ENCODE assay signal across 8 cellular contexts in genomic region chr3:184354121-184354728, GRCh38. TPM values are rescaled to one million over a fixed set of nuclear protein-coding genes. Genes with fewer than 3 reads are reported as not detected.
A peak's percentile ranks its signal among the peaks of the same experiment; 100 is the strongest.
DNase-seq lines count a peak whose midpoint lies in the region; ATAC-seq and TF ChIP-seq lines count a peak whose summit lies in the region.

No MANE protein-coding gene starts in this region.

- peaks cover 0 to 2% of the 10 kb centered on the region in 2 donors for H3K4me1 ChIP-seq in lung (ENCODE audit: control insufficient read depth in 2 of 2, insufficient read depth in 2 of 2, low read length in 2 of 2)

- H3K4me3 ChIP-seq in cardiac fibroblast (replicated peaks in 1 of 2; ENCODE audit: low read depth in 2 of 2, low read length in 2 of 2) (no peak overlapping the region), lung (no peak overlapping the region)

- DNase-seq in CD4-positive, alpha-beta T cell, result peak; percentile 44 to 75 (median 56)
- DNase-seq in cardiac fibroblast (ENCODE audit: low read depth in 2 of 2), result peak in 1 of 2 donors; percentile 44
- DNase-seq in lung (ENCODE audit: low spot score), result no peak
- DNase-seq in HCEC 1CT, result no peak

- no peaks in the 10 kb centered on the region for H3K4me1 Mint-ChIP-seq in CD4-positive, alpha-beta T cell (ENCODE audit: low read depth)
- no peaks in the 10 kb centered on the region for H3K4me1 Mint-ChIP-seq in stimulated activated memory B cell treated with anti-CD40 and anti-IgM and Interleukin-4, amounts not matched to agents 10 μg/mL and 1 μg/mL and 100 μg/mL, for 72 hours

- POLR2A ChIA-PET in CD4-positive, alpha-beta T cell (lab: Charles Lee), result interaction anchor here (0.5 kb wide), 1 partner anchor 594 kb away, joined by 3 read pairs; no protein-coding TSS in a partner anchor

- no peak overlapping the region for H3K27ac Mint-ChIP-seq in CD4-positive, alpha-beta T cell
- no peak overlapping the region for H3K27ac Mint-ChIP-seq in stimulated activated memory B cell treated with anti-CD40 and anti-IgM and Interleukin-4, amounts not matched to agents 10 μg/mL and 1 μg/mL and 100 μg/mL, for 72 hours

- peaks cover 0 to 3% of the 10 kb centered on the region in 2 donors for H3K36me3 ChIP-seq in lung (ENCODE audit: control insufficient read depth in 2 of 2, insufficient read depth in 2 of 2, low read length in 2 of 2)

- CTCF ChIA-PET in CD4-positive, alpha-beta T cell (lab: Charles Lee), result interaction anchor here (0.6 to 2.8 kb wide), 3 partner anchors 16 to 160 kb away, joined by 3 to 8 read pairs (median 5); partner anchors contain the start of gene FAM131A

- H3K27me3 Mint-ChIP-seq in CD4-positive, alpha-beta T cell, result no peaks in the 10 kb centered on the region
- no peaks in the 10 kb centered on the region for H3K27me3 Mint-ChIP-seq in stimulated activated memory B cell treated with anti-CD40 and anti-IgM and Interleukin-4, amounts not matched to agents 10 μg/mL and 1 μg/mL and 100 μg/mL, for 72 hours

- 50 to 52% methylated on average over 18 of the region's 18 CpGs for WGBS in lung, 2 donors

- intact Hi-C loops in CD4-positive, alpha-beta T cell (cut with DNase I, micrococcal nuclease), result loop anchor here in 1 of 2 experiments (1.0 to 5.0 kb wide), 2 partner anchors 159 to 188 kb away; no protein-coding TSS in a partner anchor

- H3K27me3 ChIP-seq in CD4-positive, alpha-beta T cell (ENCODE audit: control insufficient read depth, insufficient read depth, low read length), result no peaks in the 10 kb centered on the region
- no peaks in the 10 kb centered on the region for H3K27me3 ChIP-seq in lung (ENCODE audit: control insufficient read depth, insufficient read depth)

- TF ChIP-seq CTCF in CD4-positive, alpha-beta T cell (IDR thresholded peaks at IDR 0.05), result peak; percentile 74
- peak; percentile 87 for TF ChIP-seq CTCF in VCaP (conservative IDR thresholded peaks at IDR 0.05)
- peak; percentile 86 for TF ChIP-seq CTCF in cardiac fibroblast (IDR thresholded peaks at IDR 0.05; ENCODE audit: low read depth, low read length)
- peak; percentile 39 for TF ChIP-seq CTCF in lung (IDR thresholded peaks at IDR 0.05; ENCODE audit: control extremely low read depth, extremely low read depth)

- peak; percentile 72 for ATAC-seq in CD4-positive, alpha-beta T cell (ENCODE audit: poor library complexity)
- peak; percentile 49 for ATAC-seq in HG02642 (IDR thresholded peaks at IDR 0.05; ENCODE audit: poor library complexity, unreplicated experiment)
- ATAC-seq in lung (ENCODE audit: insufficient read depth, low FRiP score), result no peak
- ATAC-seq in stimulated activated memory B cell treated with anti-CD40 and anti-IgM and Interleukin-4, amounts not matched to agents 10 μg/mL and 1 μg/mL and 100 μg/mL, for 72 hours, result peak; percentile 66
- no peak for ATAC-seq in HG03571 (IDR thresholded peaks at IDR 0.05; ENCODE audit: unreplicated experiment)

- H3K36me3 Mint-ChIP-seq in CD4-positive, alpha-beta T cell (ENCODE audit: low read depth), result no peaks in the 10 kb centered on the region
- H3K36me3 Mint-ChIP-seq in stimulated activated memory B cell treated with anti-CD40 and anti-IgM and Interleukin-4, amounts not matched to agents 10 μg/mL and 1 μg/mL and 100 μg/mL, for 72 hours, result peaks cover 16% of the 10 kb centered on the region

- no peak overlapping the region for H3K4me3 Mint-ChIP-seq in CD4-positive, alpha-beta T cell
- no peak overlapping the region for H3K4me3 Mint-ChIP-seq in stimulated activated memory B cell treated with anti-CD40 and anti-IgM and Interleukin-4, amounts not matched to agents 10 μg/mL and 1 μg/mL and 100 μg/mL, for 72 hours

- no peaks in the 10 kb centered on the region for H3K9me3 ChIP-seq in CD4-positive, alpha-beta T cell (ENCODE audit: control insufficient read depth, low read length)
- no peaks in the 10 kb centered on the region for H3K9me3 ChIP-seq in lung (ENCODE audit: control insufficient read depth in 2 of 2, insufficient read depth in 1 of 2, low read length in 1 of 2)

- H3K27ac ChIP-seq in CD4-positive, alpha-beta T cell (ENCODE audit: low read depth, low read length), result no peak overlapping the region
- H3K27ac ChIP-seq in VCaP (no peak overlapping the region), lung (ENCODE audit: low read depth in 1 of 2, low read length in 1 of 2) (no peak overlapping the region)

- H3K9me3 Mint-ChIP-seq in CD4-positive, alpha-beta T cell, result no peaks in the 10 kb centered on the region
- H3K9me3 Mint-ChIP-seq in stimulated activated memory B cell treated with anti-CD40 and anti-IgM and Interleukin-4, amounts not matched to agents 10 μg/mL and 1 μg/mL and 100 μg/mL, for 72 hours, result no peaks in the 10 kb centered on the region

RNA-seq across cellular contexts. Expression of gene CLCN2, which starts 7.2 kb away (rescaled TPM):
- total RNA-seq in CD4-positive, alpha-beta T cell, result 1 to 10 TPM; 3.2 to 3.5 TPM
- 1 to 10 TPM; 5.7 to 8.7 TPM for total RNA-seq in lung
- 1 to 10 TPM; 2.7 to 5.0 TPM for polyA plus RNA-seq in lung

RNA-seq across cellular contexts. Expression of gene POLR2H, which starts 7.3 kb away (rescaled TPM):
- total RNA-seq in CD4-positive, alpha-beta T cell, result 10 to 100 TPM; 19.1 to 21.1 TPM
- 10 to 100 TPM; 46.4 to 71.7 TPM for total RNA-seq in lung
- polyA plus RNA-seq in lung, result 100 to 1,000 TPM in 1 of 2 donors, 10 to 100 TPM in 1; 93.2 to 139 TPM

RNA-seq across cellular contexts. Expression of gene FAM131A, which starts 16.8 kb away (rescaled TPM):
- 10 to 100 TPM; 10.4 to 11.0 TPM for total RNA-seq in CD4-positive, alpha-beta T cell
- total RNA-seq in lung, result 10 to 100 TPM; 15.8 to 21.4 TPM
- polyA plus RNA-seq in lung, result 10 to 100 TPM; 12.9 to 15.5 TPM

RNA-seq across cellular contexts. Expression of gene THPO, which starts 23.8 kb away (rescaled TPM):
- total RNA-seq in CD4-positive, alpha-beta T cell, result not detected
- under 1 TPM; 0.17 to 0.31 TPM for total RNA-seq in lung
- polyA plus RNA-seq in lung, result under 1 TPM; 0.18 to 0.22 TPM

RNA-seq across cellular contexts. Expression of gene CHRD, which starts 25.6 kb away (rescaled TPM):
- total RNA-seq in CD4-positive, alpha-beta T cell, result under 1 TPM in 1 of 2 experiments, not detected in 1; 0.22 TPM
- 10 to 100 TPM in 1 of 2 donors, 1 to 10 TPM in 1; 6.7 to 16.7 TPM for total RNA-seq in lung
- polyA plus RNA-seq in lung, result 1 to 10 TPM; 4.2 to 4.9 TPM

Comparison
In these comparisons a context has a peak if more than half of its experiments do, and no peak if none do; other contexts are left out.
1. ATAC-seq: peak in CD4-positive, alpha-beta T cell (single experiment), HG02642 (single experiment) and stimulated activated memory B cell treated with anti-CD40 and anti-IgM and Interleukin-4, amounts not matched to agents 10 μg/mL and 1 μg/mL and 100 μg/mL, for 72 hours (single experiment); none in lung (single experiment) and HG03571 (single experiment).
2. DNase-seq: peak in CD4-positive, alpha-beta T cell (10 of 10); none in lung (single experiment) and HCEC 1CT (single experiment).
3. Peak in every context shown above with its lines, with median percentiles within 50 percentile points of each other: CTCF ChIP-seq.